10 cellular contexts compared by ENCODE assay signal in genomic region chr22:30159561-30160353, GRCh38.
DNase-seq lines count a peak whose midpoint lies in the region; ATAC-seq and TF ChIP-seq lines count a peak whose summit lies in the region.
"Had no signal": no experiment of that assay in that cellular context is flagged by ENCODE, and none has a peak within 500 bp of the region (broad histone marks: within the 10 kb centered on the region; RNA-seq: fewer than 3 reads in every experiment).

No MANE protein-coding gene starts in this region.

- intact Hi-C loops in ascending aorta (cut with DNase I): no loop called here

- no peak overlapping the region for H3K4me3 ChIP-seq in BJ (ENCODE audit: low read depth, low read length)
- no peak overlapping the region for H3K4me3 ChIP-seq in ascending aorta

- TF ChIP-seq EP300 in Ishikawa (IDR thresholded peaks at IDR 0.05; ENCODE audit: borderline replicate concordance): no peak; the same call in 1 of the 2 replicates

- TF ChIP-seq RAD21 in Ishikawa (IDR thresholded peaks at IDR 0.05; ENCODE audit: low read depth): no peak

- DNase-seq in BJ (ENCODE audit: low read depth) (peak; percentile 7), T47D (ENCODE audit: low read depth in 1 of 2, low spot score in 1 of 2) (peak; percentile 13 to 54), mucosa of gallbladder (ENCODE audit: low spot score) (peak; percentile 24), C1 segment of cervical spinal cord (lab: John Stamatoyannopoulos, UW) (no peak), ascending aorta (ENCODE audit: low spot score in 2 of 2) (no peak)
- DNase-seq: naive thymus-derived CD4-positive, alpha-beta T cell; stimulated activated naive B cell treated with anti-CD40 and anti-IgM and Interleukin-4, amounts not matched to agents 10 μg/mL and 1 μg/mL and 100 μg/mL, for 72 hours had no signal

- H3K4me1 ChIP-seq in ascending aorta: no peaks in the 10 kb centered on the region

- no peak overlapping the region for H3K27ac ChIP-seq in ascending aorta

- no peak for TF ChIP-seq CTCF in BJ (IDR thresholded peaks at IDR 0.05; ENCODE audit: insufficient read depth, low read depth, low read length)
- no peak for TF ChIP-seq CTCF in ascending aorta (IDR thresholded peaks at IDR 0.05)

- POLR2A ChIA-PET in BJ (lab: Charles Lee): interaction anchor here (0.6 kb wide), 1 partner anchor 36 kb away, joined by 3 read pairs; no protein-coding TSS in a partner anchor

- H3K27me3 ChIP-seq in BJ (ENCODE audit: control insufficient read depth, insufficient read depth, low read length) (peaks cover 6% of the 10 kb centered on the region; the same call in 1 of the 2 replicates), ascending aorta (no peaks in the 10 kb centered on the region)

- no peaks in the 10 kb centered on the region for H3K9me3 ChIP-seq in ascending aorta

- CTCF ChIA-PET in BJ (lab: Yijun Ruan, JAX): interaction anchor here (0.8 to 2.0 kb wide), 3 partner anchors 8 to 52 kb away, joined by 3 to 7 read pairs (median 3); no protein-coding TSS in a partner anchor

- ATAC-seq in HG02763 (IDR thresholded peaks at IDR 0.05; ENCODE audit: unreplicated experiment) (no peak), GM18870 (IDR thresholded peaks at IDR 0.05; ENCODE audit: unreplicated experiment) (no peak)
- ATAC-seq: naive thymus-derived CD4-positive, alpha-beta T cell had no signal

- H3K36me3 ChIP-seq in BJ (ENCODE audit: control insufficient read depth, insufficient read depth, low read length): no peaks in the 10 kb centered on the region
- H3K36me3 ChIP-seq in ascending aorta: no peaks in the 10 kb centered on the region

- in situ Hi-C loops in T47D (cut with HindIII; ENCODE audit: low pct_unique_long_range_greater_than_20kb, low sequenced_read_pairs): no loop called here

TF ChIP-seq in Ishikawa, 13 proteins besides CTCF, POLR2A, EP300 and RAD21:
- peak; percentile 34; the same call in 1 of the 2 replicates for TF ChIP-seq MAX (IDR thresholded peaks at IDR 0.05)
- peak; percentile 65 for TF ChIP-seq NFIC (IDR thresholded peaks at IDR 0.05)
- no peak for TF ChIP-seq USF1 (IDR thresholded peaks at IDR 0.05)
- TF ChIP-seq FOXM1 (IDR thresholded peaks at IDR 0.05; ENCODE audit: borderline replicate concordance, low read depth): 0 out of 2 replicates have a peak, but pooled peaks have one; percentile 15
- peak; percentile 89 for TF ChIP-seq CEBPB (IDR thresholded peaks at IDR 0.05)
TF ChIP-seq in Ishikawa: peak in this region for 4.

Comparison
In these comparisons a context has a peak if more than half of its experiments do, and no peak if none do; other contexts are left out.
1. DNase-seq: peak in BJ (single experiment), T47D (2 of 2) and mucosa of gallbladder (single experiment); none in C1 segment of cervical spinal cord (0 of 14) and ascending aorta (0 of 2).